ENCODE assay signal across 27 cellular contexts in genomic region chr9:135775911-135776310, GRCh38.
"Had no signal": no experiment of that assay in that cellular context is flagged by ENCODE, and none has a peak within 500 bp of the region (broad histone marks: within the 10 kb centered on the region; RNA-seq: fewer than 3 reads in every experiment).

No MANE protein-coding gene starts in this region.

- H3K4me3 ChIP-seq: PC-9, SJCRH30, SK-N-MC had no signal

- H3K36me3 ChIP-seq: SJCRH30 had no signal

- DNase-seq: Karpas-422, MM.1S, MV-4-11, NCI-H1092, NCI-H1105, NCI-H1417 treated with DMSO at 0.1 percent for 48 hours, NCI-H1436 treated with DMSO at 0.1 percent for 48 hours, NCI-H1694, NCI-H187, NCI-H1930, NCI-H2029 treated with DMSO at 0.1 percent for 48 hours, NCI-H2081 treated with DMSO at 0.1 percent for 48 hours, NCI-H2107, NCI-H2171, NCI-H226, NCI-H446 treated with DMSO at 0.1 percent for 48 hours, NCI-H510A, NCI-H524, NCI-H526, NCI-H774, PC-9, SHP77, SIG-M5, SJCRH30, T-cell, T-helper 17 cell had no signal
